4 cellular contexts compared by ENCODE assay signal in the genomic region with DNA sequence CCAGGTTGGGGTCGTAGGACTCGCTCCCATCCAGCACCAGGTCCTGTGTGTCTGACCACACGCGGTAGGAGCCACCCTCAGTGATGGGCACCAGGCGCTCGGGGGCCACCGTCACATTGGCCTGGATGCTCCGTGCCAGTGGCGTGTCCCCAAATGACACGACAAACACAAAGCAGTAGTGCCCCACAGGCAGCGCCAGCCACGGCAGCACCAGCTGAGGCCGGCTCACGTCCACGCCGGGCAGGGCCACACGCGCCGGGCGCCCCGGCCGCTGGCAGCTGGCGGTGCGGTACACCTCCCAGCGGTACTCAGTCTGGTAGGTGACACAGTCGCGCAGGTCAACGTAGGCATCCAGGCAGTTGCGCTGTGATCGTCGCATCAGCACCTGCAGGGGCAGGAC. TPM values are rescaled to one million over a fixed set of nuclear protein-coding genes. Genes with fewer than 3 reads are reported as not detected.
"Had no signal": no experiment of that assay in that cellular context is flagged by ENCODE, and none has a peak within 500 bp of the region (broad histone marks: within the 10 kb centered on the region; RNA-seq: fewer than 3 reads in every experiment).

No MANE protein-coding gene starts in this region.

RNA-seq across cellular contexts. Expression of gene NPIPA8, which starts 48.3 kb away (rescaled TPM):
- total RNA-seq: activated T-cell treated with anti-CD3 and anti-CD28 coated beads, Interleukin-2, amount 50 U/mL, for 72 hours; ascending aorta; bronchial epithelial cell; cardiac muscle cell had no signal
- polyA plus RNA-seq: cardiac muscle cell had no signal
